ENCODE assay signal across 1 cellular context in the genomic region with DNA sequence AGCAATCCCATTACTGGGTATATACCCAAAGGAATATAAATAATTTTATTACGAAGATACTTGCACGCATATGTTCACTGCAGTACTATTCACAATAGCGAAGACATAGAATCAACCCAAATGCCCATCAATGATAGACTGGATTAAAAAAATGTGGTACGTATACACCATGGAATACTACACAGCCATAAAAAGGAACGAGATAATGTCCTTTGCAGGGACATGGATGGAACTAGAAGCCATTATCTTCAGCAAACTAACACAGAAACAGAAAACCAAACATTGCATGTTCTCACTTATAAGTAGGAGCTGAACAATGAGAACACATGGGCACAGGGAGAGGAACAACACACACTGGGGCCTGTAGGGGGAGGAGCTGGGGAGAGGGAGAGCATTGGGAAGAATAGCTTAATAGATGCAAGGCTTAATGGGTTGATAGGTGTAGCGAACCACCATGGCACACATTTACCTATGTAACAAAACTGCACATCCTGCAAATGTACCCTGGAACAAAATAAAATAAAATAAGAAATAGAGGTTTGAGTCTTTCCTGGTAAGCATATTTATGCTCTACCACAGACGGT.
A peak's percentile ranks its signal among the peaks of the same experiment; 100 is the strongest.
TF ChIP-seq lines count a peak whose summit lies in the region.

No MANE protein-coding gene starts in this region.

TF ChIP-seq in A549, 52 proteins besides CTCF, POLR2A, EP300 and RAD21:
- 0 out of 2 replicates have a peak, but pooled peaks have one; percentile 37 for TF ChIP-seq KDM1A (IDR thresholded peaks at IDR 0.05; ENCODE audit: low read depth)
